In the genomic region with DNA sequence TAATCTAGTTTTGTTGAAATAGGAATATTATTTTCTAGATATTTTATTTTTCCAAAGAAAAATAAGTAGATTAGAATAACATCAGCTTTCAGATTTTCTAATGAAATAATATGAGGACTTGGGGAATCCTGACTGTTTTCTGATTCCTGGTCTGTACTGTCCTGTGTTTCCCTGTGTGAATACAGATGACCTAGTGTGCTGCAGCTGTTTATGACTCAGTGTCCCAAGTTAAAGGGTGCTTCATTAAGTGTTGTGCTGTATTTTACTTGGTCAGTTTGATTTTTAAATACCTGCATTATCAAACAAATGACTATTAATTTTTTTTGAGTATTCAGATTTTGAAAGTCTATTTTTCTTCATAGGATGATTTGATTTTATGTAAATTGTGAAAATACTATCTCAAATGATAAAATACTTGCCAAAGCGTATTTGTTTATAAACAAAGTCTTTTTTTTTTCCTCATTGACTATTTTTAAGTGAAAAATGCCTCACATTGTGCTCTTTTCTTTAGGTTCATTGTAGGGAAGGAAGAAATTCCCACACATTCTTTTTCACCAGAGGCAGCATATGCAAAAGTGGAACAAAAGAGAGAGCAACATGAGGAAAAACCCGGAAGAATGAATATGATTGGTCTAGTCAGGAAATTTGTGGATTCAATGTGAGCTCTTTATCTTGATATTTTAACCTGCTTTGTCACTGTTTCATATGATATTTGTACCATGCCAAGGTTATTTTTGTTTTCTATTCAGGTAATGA, we compare ENCODE assay signal across 19 cellular contexts.
A peak's percentile ranks its signal among the peaks of the same experiment; 100 is the strongest.
DNase-seq lines count a peak whose midpoint lies in the region; ATAC-seq and TF ChIP-seq lines count a peak whose summit lies in the region.
"Had no signal": no experiment of that assay in that cellular context is flagged by ENCODE, and none has a peak within 500 bp of the region (broad histone marks: within the 10 kb centered on the region; RNA-seq: fewer than 3 reads in every experiment).

No MANE protein-coding gene starts in this region.

- H3K23me2 ChIP-seq in H9 (ENCODE audit: insufficient read length, low read depth, low read length, poor library complexity, severe bottlenecking), result no peaks in the 10 kb centered on the region

- no peak overlapping the region for H2AFZ ChIP-seq in H9 (ENCODE audit: low read length)
- H2AFZ ChIP-seq: PC-9 had no signal

- peak overlapping the region in 1 of 3 experiments; percentile 70; a peak in 2 of 7 replicates for H3K27ac Mint-ChIP-seq in H9
- H3K27ac Mint-ChIP-seq: CD14-positive monocyte had no signal

- H3K4me2 ChIP-seq in H9 (ENCODE audit: insufficient read depth, insufficient read length, low read length), result no peak overlapping the region
- H3K4me2 ChIP-seq: PC-9 had no signal

- no peaks in the 10 kb centered on the region for H3K9me3 Mint-ChIP-seq in H9

- H3T11ph ChIP-seq in H9 (ENCODE audit: low read length), result no peak overlapping the region

- H4K8ac ChIP-seq in H9 (replicated peaks; ENCODE audit: insufficient read length, low read depth, low read length), result no peak overlapping the region

- H3K23ac ChIP-seq in H9 (ENCODE audit: insufficient read length, low read depth, low read length), result no peak overlapping the region

- H3K36me3 Mint-ChIP-seq in H9 (ENCODE audit: insufficient read depth in 1 of 3, low read depth in 3 of 3), result no peaks in the 10 kb centered on the region

- H2BK15ac ChIP-seq in H9 (ENCODE audit: low read depth, low read length), result no peak overlapping the region

- H2BK5ac ChIP-seq in H9 (ENCODE audit: insufficient read length, low read length), result no peak overlapping the region

- H3K79me1 ChIP-seq in H9 (ENCODE audit: insufficient read depth, low read depth, low read length, poor library complexity, severe bottlenecking), result no peaks in the 10 kb centered on the region

- H4K91ac ChIP-seq in H9 (ENCODE audit: insufficient read length, low read depth, low read length), result no peak overlapping the region

- H3K4me3 Mint-ChIP-seq in H9, result no peak overlapping the region
- H3K4me3 Mint-ChIP-seq: CD14-positive monocyte had no signal

- no peaks in the 10 kb centered on the region for H3K27me3 Mint-ChIP-seq in H9 (ENCODE audit: low read depth)

- H3K9ac ChIP-seq in H9 (ENCODE audit: extremely low read depth, insufficient read length, low read length), result no peak overlapping the region

- H3K9me3 ChIP-seq in H9 (ENCODE audit: control insufficient read depth, low read depth, low read length), result no peaks in the 10 kb centered on the region
- H3K9me3 ChIP-seq: SJSA1 had no signal

- no peaks in the 10 kb centered on the region for H3K79me2 ChIP-seq in H9 (ENCODE audit: insufficient read depth, low read length)

- H3K36me3 ChIP-seq in kidney epithelial cell (ENCODE audit: control insufficient read depth, insufficient read depth, low read length), result no peaks in the 10 kb centered on the region
- H3K36me3 ChIP-seq: SJSA1 had no signal

- no peak for TF ChIP-seq CTCF in epithelial cell of esophagus (IDR thresholded peaks at IDR 0.05; ENCODE audit: insufficient read depth, low read depth, low read length, missing control alignments)
- no peak for TF ChIP-seq CTCF in kidney epithelial cell (IDR thresholded peaks at IDR 0.05; ENCODE audit: insufficient read depth, low read length, poor library complexity, severe bottlenecking)
- TF ChIP-seq CTCF in H9 (conservative IDR thresholded peaks at IDR 0.05), result no peak

- H2BK20ac ChIP-seq in H9 (ENCODE audit: low read depth, low read length, poor library complexity, severe bottlenecking), result no peak overlapping the region

- H4K20me1 ChIP-seq in H9 (ENCODE audit: control insufficient read depth, insufficient read depth, insufficient read length), result no peaks in the 10 kb centered on the region

- no peak overlapping the region for H2AK5ac ChIP-seq in H9 (ENCODE audit: insufficient read length, low read length)

- H2BK120ac ChIP-seq in H9 (ENCODE audit: low read depth, low read length, poor library complexity, severe bottlenecking), result no peak overlapping the region

- no CpG with 5 or more reads among the region's 2 CpGs for WGBS in H9 (ENCODE audit: extremely low coverage, insufficient read length, low lambda C conversion rate)

- ATAC-seq in HG03025 (IDR thresholded peaks at IDR 0.05; ENCODE audit: low FRiP score, unreplicated experiment), result no peak
- no peak for ATAC-seq in HG02588 (IDR thresholded peaks at IDR 0.05; ENCODE audit: unreplicated experiment)
- ATAC-seq in GM21526 (IDR thresholded peaks at IDR 0.05; ENCODE audit: low FRiP score, unreplicated experiment), result no peak

- H3K27ac ChIP-seq in H9 (ENCODE audit: insufficient read length, low read depth, low read length), result no peak overlapping the region
- H3K27ac ChIP-seq: PC-9, SJSA1 had no signal

- no peak overlapping the region for H3K56ac ChIP-seq in H9 (ENCODE audit: insufficient read length, low read depth, low read length)

- H2BK12ac ChIP-seq in H9 (ENCODE audit: insufficient read length, low read depth, low read length), result no peak overlapping the region

- no peak overlapping the region for H3K4ac ChIP-seq in H9 (ENCODE audit: low read depth, low read length)

- no peak overlapping the region for H3K4me3 ChIP-seq in epithelial cell of esophagus (ENCODE audit: low read length)
- no peak overlapping the region for H3K4me3 ChIP-seq in kidney epithelial cell (ENCODE audit: low read depth, low read length)
- H3K4me3 ChIP-seq: PC-9, SJSA1 had no signal

- H4K5ac ChIP-seq in H9 (ENCODE audit: insufficient read length, low read depth, low read length), result no peak overlapping the region

- H3K18ac ChIP-seq in H9 (ENCODE audit: insufficient read length, low read depth, low read length), result no peak overlapping the region

- H3K4me1 Mint-ChIP-seq in H9, result peaks cover 31 to 33% of the 10 kb centered on the region in 2 experiments

- no peak overlapping the region for H3K14ac ChIP-seq in H9 (ENCODE audit: insufficient read depth, low read length)

- DNase-seq in Ammon's horn (ENCODE audit: low spot score) (peak; percentile 13), LHCN-M2 (ENCODE audit: low read depth) (peak; percentile 58), epithelial cell of esophagus (ENCODE audit: low read depth) (peak; percentile 3), kidney epithelial cell (ENCODE audit: low read depth) (peak; percentile 10), H9 (no peak)
- DNase-seq: AML-193, DMS79 treated with DMSO at 0.1 percent for 48 hours, H7, KBM-7, NCI-H1417 treated with DMSO at 0.1 percent for 48 hours, NCI-H187 treated with DMSO at 0.1 percent for 48 hours, NCI-H226, NCI-H524 treated with DMSO at 0.1 percent for 48 hours, PC-9 had no signal

- H3K27me3 ChIP-seq in kidney epithelial cell (ENCODE audit: control insufficient read depth, insufficient read depth, low read length) (no peaks in the 10 kb centered on the region), H9 (ENCODE audit: insufficient read depth, low read length) (no peaks in the 10 kb centered on the region)
- H3K27me3 ChIP-seq: SJSA1 had no signal

- peaks cover 3% of the 10 kb centered on the region; the same call in 1 of the 2 replicates for H3K4me1 ChIP-seq in H9 (ENCODE audit: insufficient read depth, low read length)
- H3K4me1 ChIP-seq: SJSA1 had no signal
